ENCODE assay signal across 17 cellular contexts in genomic region chr14:38285962-38286361, GRCh38. TPM values are rescaled to one million over a fixed set of nuclear protein-coding genes. Genes with fewer than 3 reads are reported as not detected.
A peak's percentile ranks its signal among the peaks of the same experiment; 100 is the strongest.
DNase-seq lines count a peak whose midpoint lies in the region; TF ChIP-seq lines count a peak whose summit lies in the region.
"Had no signal": no experiment of that assay in that cellular context is flagged by ENCODE, and none has a peak within 500 bp of the region (broad histone marks: within the 10 kb centered on the region; RNA-seq: fewer than 3 reads in every experiment).

No MANE protein-coding gene starts in this region.

- TF ChIP-seq CTCF in MCF 10A (IDR thresholded peaks at IDR 0.05; ENCODE audit: unreplicated experiment) (no peak), breast epithelium (IDR thresholded peaks at IDR 0.05) (no peak), cardiac fibroblast (IDR thresholded peaks at IDR 0.05; ENCODE audit: low read depth, low read length) (no peak), fibroblast of pulmonary artery (IDR thresholded peaks at IDR 0.05; ENCODE audit: low read length, missing control alignments) (no peak), ovary (IDR thresholded peaks at IDR 0.05) (no peak)

- CTCF ChIA-PET in MCF 10A (lab: Yijun Ruan, JAX), result interaction anchor here (1.0 to 1.2 kb wide), 2 partner anchors 26 to 383 kb away, joined by 3 read pairs; no protein-coding TSS in a partner anchor

- H3K27me3 Mint-ChIP-seq in MCF 10A (ENCODE audit: insufficient read depth, unreplicated experiment), result no peaks in the 10 kb centered on the region

- H3K9me3 ChIP-seq in breast epithelium (no peaks in the 10 kb centered on the region), ovary (no peaks in the 10 kb centered on the region)
- H3K9me3 ChIP-seq: A549, BE2C had no signal

- peak overlapping the region; percentile 28 for H3K27ac Mint-ChIP-seq in MCF 10A (ENCODE audit: low read depth, unreplicated experiment)
- H3K27ac Mint-ChIP-seq: CD4-positive, alpha-beta memory T cell; H9 had no signal

- H3K4me1 ChIP-seq in breast epithelium, result no peaks in the 10 kb centered on the region
- H3K4me1 ChIP-seq in ovary (ENCODE audit: insufficient read depth), result no peaks in the 10 kb centered on the region
- H3K4me1 ChIP-seq: A549 had no signal

- intact Hi-C loops in MCF 10A (cut with micrococcal nuclease) (no loop called here), breast epithelium (cut with DNase I; ENCODE audit: low total_unique reads) (no loop called here), ovary (cut with DNase I) (no loop called here)

- WGBS in ovary, 3 donors, result 41 to 51% (median 48%) methylated on average over 2 of the region's 2 CpGs

- H3K4me3 ChIP-seq in breast epithelium (no peak overlapping the region), cardiac fibroblast (replicated peaks in 1 of 2; ENCODE audit: low read depth in 2 of 2, low read length in 2 of 2) (no peak overlapping the region), fibroblast of pulmonary artery (replicated peaks; ENCODE audit: low read depth, low read length) (no peak overlapping the region), ovary (no peak overlapping the region)
- H3K4me3 ChIP-seq: A549, GM12878 had no signal

- no peaks in the 10 kb centered on the region for H3K36me3 ChIP-seq in breast epithelium
- no peaks in the 10 kb centered on the region for H3K36me3 ChIP-seq in ovary
- H3K36me3 ChIP-seq: BE2C had no signal

- no peak for TF ChIP-seq POLR2A in breast epithelium (IDR thresholded peaks at IDR 0.05)
- TF ChIP-seq POLR2A in ovary (IDR thresholded peaks at IDR 0.05), result no peak

- no TSS peak for BruUV-seq in MCF 10A (replicated peaks; lab: Mats Ljungman, UMichigan)

- DNase-seq in MCF 10A (ENCODE audit: unreplicated experiment) (no peak), breast epithelium (ENCODE audit: low spot score in 2 of 2) (no peak), cardiac fibroblast (ENCODE audit: low read depth in 2 of 2) (peak; percentile 46 to 73), fibroblast of pulmonary artery (ENCODE audit: low read depth) (peak; percentile 87), ovary (no peak), cerebellum (ENCODE audit: low spot score) (no peak)
- DNase-seq in stimulated activated CD4-positive, alpha-beta T cell treated with anti-CD3 and anti-CD28 coated beads, Interleukin-2, amount 100 ng/mL, for 24 hours, result no peak
- DNase-seq: BE2C; CD4-positive, alpha-beta memory T cell; DMS79; GOT3; H9 had no signal

- H3K4me1 Mint-ChIP-seq in MCF 10A (ENCODE audit: insufficient read depth, unreplicated experiment), result peaks cover 40% of the 10 kb centered on the region
- H3K4me1 Mint-ChIP-seq: CD4-positive, alpha-beta memory T cell; H9 had no signal

- no peaks in the 10 kb centered on the region for H3K36me3 Mint-ChIP-seq in MCF 10A (ENCODE audit: insufficient read depth, unreplicated experiment)
- H3K36me3 Mint-ChIP-seq: CD4-positive, alpha-beta memory T cell had no signal

- H3K27me3 ChIP-seq in breast epithelium, result no peaks in the 10 kb centered on the region
- no peaks in the 10 kb centered on the region for H3K27me3 ChIP-seq in ovary
- H3K27me3 ChIP-seq: BE2C had no signal

- peaks cover 33% of the 10 kb centered on the region for H3K9me3 Mint-ChIP-seq in MCF 10A (ENCODE audit: unreplicated experiment)
- H3K9me3 Mint-ChIP-seq: H9 had no signal

- no peak for TF ChIP-seq EP300 in ovary (IDR thresholded peaks at IDR 0.05)

- H3K27ac ChIP-seq in breast epithelium, result no peak overlapping the region
- H3K27ac ChIP-seq in ovary, result no peak overlapping the region
- H3K27ac ChIP-seq: A549, C4-2B had no signal

- H3K4me3 Mint-ChIP-seq in MCF 10A (ENCODE audit: unreplicated experiment), result no peak overlapping the region
- H3K4me3 Mint-ChIP-seq: CD4-positive, alpha-beta memory T cell; H9 had no signal

- POLR2A ChIA-PET in MCF 10A (lab: Yijun Ruan, JAX), result no interaction called here

RNA-seq across cellular contexts. Expression of gene CLEC14A, which starts 30.1 kb away (rescaled TPM):
- total RNA-seq in MCF 10A (2022) (not detected in 2 replicates), breast epithelium (10 to 100 TPM; 11.9 to 25.6 (median 24.8) TPM), ovary (10 to 100 TPM in 4 of 7 donors, 1 to 10 TPM in 3; 7.6 to 24.6 (median 10.2) TPM), cerebellum (2.9 TPM)
- polyA plus RNA-seq in ovary, result 10 to 100 TPM; 28.6 to 34.9 TPM
- total RNA-seq: CD4-positive, alpha-beta memory T cell; G401; GM12878; H9; HT1080 had no signal
- polyA plus RNA-seq: A549; CD4-positive, alpha-beta memory T cell; GM12878 had no signal

Comparison
In these comparisons a context has a peak if more than half of its experiments do, and no peak if none do; other contexts are left out.
1. DNase-seq: peak in cardiac fibroblast (2 of 2) and fibroblast of pulmonary artery (single experiment); none in MCF 10A (single experiment), breast epithelium (0 of 2), ovary (0 of 5), stimulated activated CD4-positive, alpha-beta T cell treated with anti-CD3 and anti-CD28 coated beads, Interleukin-2, amount 100 ng/mL, for 24 hours (0 of 2) and cerebellum (single experiment).